10 cellular contexts compared by ENCODE assay signal in genomic region chr4:168551945-168552695, GRCh38. TPM values are rescaled to one million over a fixed set of nuclear protein-coding genes. Genes with fewer than 3 reads are reported as not detected.
DNase-seq lines count a peak whose midpoint lies in the region; TF ChIP-seq lines count a peak whose summit lies in the region.
"Had no signal": no experiment of that assay in that cellular context is flagged by ENCODE, and none has a peak within 500 bp of the region (broad histone marks: within the 10 kb centered on the region; RNA-seq: fewer than 3 reads in every experiment).

No MANE protein-coding gene starts in this region.

- H3K9ac ChIP-seq in mesenchymal stem cell (ENCODE audit: low read length) = peak overlapping the region; percentile 80

- H3K9me3 ChIP-seq in mesenchymal stem cell (ENCODE audit: control insufficient read depth, low read length) (no peaks in the 10 kb centered on the region), hepatocyte (ENCODE audit: low read depth) (no peaks in the 10 kb centered on the region)
- H3K9me3 ChIP-seq: stomach had no signal

- H3K36me3 ChIP-seq in mesenchymal stem cell (ENCODE audit: control insufficient read depth in 1 of 2, insufficient read depth in 2 of 2, low read depth in 1 of 2, low read length in 2 of 2) (no peaks in the 10 kb centered on the region), hepatocyte (replicated peaks; ENCODE audit: insufficient read depth, low read depth) (no peaks in the 10 kb centered on the region)
- H3K36me3 ChIP-seq: stomach had no signal

- H2BK12ac ChIP-seq in mesenchymal stem cell (ENCODE audit: low read length in 2 of 2) = no peak overlapping the region

- no peak overlapping the region for H3K4ac ChIP-seq in mesenchymal stem cell (ENCODE audit: low read depth in 1 of 2, low read length in 2 of 2)

- no peak overlapping the region for H3K18ac ChIP-seq in mesenchymal stem cell (ENCODE audit: low read depth in 1 of 2, low read length in 2 of 2)

- no peak overlapping the region for H2BK120ac ChIP-seq in mesenchymal stem cell (ENCODE audit: low read depth, low read length)

- TF ChIP-seq CTCF in HFF-Myc (IDR thresholded peaks at IDR 0.05; ENCODE audit: low read depth, low read length, missing control alignments) (peak; percentile 12), VCaP (conservative IDR thresholded peaks at IDR 0.05) (peak; percentile 20; the same call in 1 of the 2 replicates), hepatocyte (IDR thresholded peaks at IDR 0.05; ENCODE audit: poor library complexity) (no peak)

- no peak overlapping the region for H2BK5ac ChIP-seq in mesenchymal stem cell (ENCODE audit: low read depth, low read length, poor library complexity, severe bottlenecking)

- H4K20me1 ChIP-seq in hepatocyte (ENCODE audit: insufficient read depth, poor library complexity, severe bottlenecking) = no peaks in the 10 kb centered on the region

- H3K9me2 ChIP-seq in hepatocyte (replicated peaks; ENCODE audit: insufficient read depth) = no peaks in the 10 kb centered on the region

- H2AK5ac ChIP-seq in mesenchymal stem cell (ENCODE audit: low read length, severe bottlenecking) = no peak overlapping the region

- H2AFZ ChIP-seq in mesenchymal stem cell (ENCODE audit: low read depth, low read length) (no peak overlapping the region), hepatocyte (no peak overlapping the region)

- H3K27ac ChIP-seq in VCaP = no peak overlapping the region
- no peak overlapping the region for H3K27ac ChIP-seq in mesenchymal stem cell (ENCODE audit: low read length, poor library complexity, severe bottlenecking)
- no peak overlapping the region for H3K27ac ChIP-seq in hepatocyte
- H3K27ac ChIP-seq: stomach had no signal

- no peaks in the 10 kb centered on the region for H3K4me1 ChIP-seq in mesenchymal stem cell (ENCODE audit: control insufficient read depth, insufficient read depth, low read depth, low read length)
- H3K4me1 ChIP-seq in hepatocyte (ENCODE audit: insufficient read depth) = no peaks in the 10 kb centered on the region
- H3K4me1 ChIP-seq: stomach had no signal

- peak; percentile 21 for DNase-seq in NCI-H1694 treated with DMSO at 0.1 percent for 48 hours (lab: John Stamatoyannopoulos, UW)
- DNase-seq in NCI-H1694 (lab: John Stamatoyannopoulos, UW) = no peak
- DNase-seq in HFF-Myc (ENCODE audit: extremely low read depth, low read depth) = no peak
- no peak for DNase-seq in mesenchymal stem cell
- DNase-seq in NCI-H2196 (lab: John Stamatoyannopoulos, UW; ENCODE audit: unreplicated experiment) = no peak
- no peak for DNase-seq in hepatocyte (ENCODE audit: low spot score)
- no peak for DNase-seq in HT-29 (ENCODE audit: low spot score)
- DNase-seq: stomach had no signal

- H3K4me2 ChIP-seq in mesenchymal stem cell (ENCODE audit: low read length, poor library complexity, severe bottlenecking) (no peak overlapping the region), hepatocyte (no peak overlapping the region)

- no peak overlapping the region for H4K8ac ChIP-seq in mesenchymal stem cell (ENCODE audit: low read length)

- no peak overlapping the region for H3K14ac ChIP-seq in mesenchymal stem cell (ENCODE audit: low read length in 2 of 2)

- no peaks in the 10 kb centered on the region for H3K79me2 ChIP-seq in hepatocyte

- no peaks in the 10 kb centered on the region for H3K27me3 ChIP-seq in mesenchymal stem cell (ENCODE audit: control insufficient read depth in 1 of 2, insufficient read depth in 1 of 2, low read length in 2 of 2)
- no peaks in the 10 kb centered on the region for H3K27me3 ChIP-seq in hepatocyte
- H3K27me3 ChIP-seq: stomach had no signal

- H3K23ac ChIP-seq in mesenchymal stem cell (ENCODE audit: low read length in 2 of 2) = no peak overlapping the region

- H3K79me1 ChIP-seq in mesenchymal stem cell (replicated peaks; ENCODE audit: low read length, poor library complexity, severe bottlenecking) = no peaks in the 10 kb centered on the region

- 58% methylated on average over 1 of the region's 2 CpGs for WGBS in mesenchymal stem cell
- 79% methylated on average over 2 of the region's 2 CpGs for WGBS in hepatocyte (ENCODE audit: low lambda C conversion rate, missing lambda C conversion rate)

- no peak overlapping the region for H4K91ac ChIP-seq in mesenchymal stem cell (ENCODE audit: low read length)

- H2BK15ac ChIP-seq in mesenchymal stem cell (ENCODE audit: low read depth, poor library complexity, severe bottlenecking) = no peak overlapping the region

- H3K4me3 ChIP-seq in HFF-Myc (replicated peaks; ENCODE audit: low read depth, low read length) (no peak overlapping the region), mesenchymal stem cell (ENCODE audit: insufficient read depth in 1 of 2, low read depth in 1 of 2, low read length in 2 of 2) (no peak overlapping the region), hepatocyte (no peak overlapping the region)
- H3K4me3 ChIP-seq: SK-N-MC, stomach had no signal

RNA-seq across cellular contexts. Expression of gene PALLD, which starts 55.3 kb away (rescaled TPM):
- 109 TPM for polyA plus RNA-seq in mesenchymal stem cell (2013, experiment 1 of 2)
- polyA plus RNA-seq in mesenchymal stem cell (2013, experiment 2 of 2) = 108 TPM
- 68.9 and 85.2 TPM in 2 replicates for total RNA-seq in hepatocyte
- 65.0 and 82.7 TPM in 2 replicates for polyA plus RNA-seq in hepatocyte
- 1.3 and 2.5 TPM in 2 replicates for total RNA-seq in HT-29 (2014; rRNA removed; shearing (Covaris generic))

Comparison
In these comparisons a context has a peak if more than half of its experiments do, and no peak if none do; other contexts are left out.
1. RNA of gene PALLD, which starts 55.3 kb away (total RNA-seq): 68.9 to 85.2 TPM in hepatocyte; 1.3 to 2.5 TPM in HT-29; every median in the first group is over 10 times any median in the second.